ENCODE assay signal across 8 cellular contexts in genomic region chr1:51569284-51570062, GRCh38.
DNase-seq lines count a peak whose midpoint lies in the region; ATAC-seq and TF ChIP-seq lines count a peak whose summit lies in the region.

No MANE protein-coding gene starts in this region.

- H3K4me3 ChIP-seq in AG09309 (ENCODE audit: control insufficient read depth, low read depth, low read length), result no peak overlapping the region

- peak; percentile 81 for ATAC-seq in GM18511 (IDR thresholded peaks at IDR 0.05; ENCODE audit: unreplicated experiment)
- peak; percentile 69 for ATAC-seq in HG02870 (IDR thresholded peaks at IDR 0.05; ENCODE audit: unreplicated experiment)

- TF ChIP-seq CTCF in AG09309 (IDR thresholded peaks at IDR 0.05; ENCODE audit: control insufficient read depth, insufficient read depth, low read depth, low read length, missing control alignments), result no peak

- DNase-seq in AG09309 (ENCODE audit: low read depth), result peak; percentile 37
- peak; percentile 93 for DNase-seq in NCI-H226
- peak; percentile 72 for DNase-seq in activated effector memory CD4-positive, alpha-beta T cell treated with anti-CD3 and anti-CD28 coated beads, Interleukin-2, amount 50 U/mL, for 16 hours
- peak; percentile 24 for DNase-seq in hepatic stellate cell (ENCODE audit: low spot score)
- DNase-seq in stimulated activated CD4-positive, alpha-beta T cell treated with anti-CD3 and anti-CD28 coated beads, TNF-alpha, amount 100 ng/mL, for 4 hours (ENCODE audit: low read depth in 3 of 3), result peak in 2 of 3 experiments; percentile 26 to 30
- no peak for DNase-seq in NCI-H82 (lab: John Stamatoyannopoulos, UW)
